1 cellular context compared by ENCODE assay signal in the genomic region with DNA sequence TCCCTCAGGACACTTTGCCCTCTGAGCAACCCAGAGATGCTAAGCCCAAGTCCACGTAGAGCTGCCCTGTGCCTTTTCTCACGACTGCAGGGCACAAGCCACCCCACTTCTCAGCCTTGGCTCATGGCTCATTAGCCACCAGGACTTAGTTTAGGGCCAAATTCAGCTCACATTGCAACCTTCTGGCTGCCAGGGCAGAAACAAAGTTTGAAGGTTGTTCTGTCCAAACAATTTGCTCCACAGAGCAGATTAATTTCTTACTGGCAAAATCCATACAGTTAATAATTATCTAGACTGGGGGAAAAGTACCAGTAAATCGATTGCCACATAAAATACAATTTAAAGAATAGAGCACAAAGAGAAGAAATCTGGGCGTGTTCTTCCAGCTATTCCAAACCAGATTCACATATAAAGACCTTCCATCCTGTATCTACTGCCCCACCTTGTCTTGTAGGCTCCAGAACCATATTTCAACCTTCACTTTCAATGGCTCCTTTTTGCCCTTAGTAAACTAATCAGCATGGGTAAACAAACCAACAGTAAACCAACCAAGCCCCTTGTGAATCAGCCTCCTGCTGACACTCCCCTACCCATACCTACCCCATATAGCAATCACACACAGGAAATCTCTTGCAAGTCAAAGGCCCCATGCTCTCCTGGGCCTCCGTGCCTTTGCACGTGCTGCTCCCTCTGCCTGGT.
TF ChIP-seq lines count a peak whose summit lies in the region.

No MANE protein-coding gene starts in this region.

TF ChIP-seq in HepG2, 621 proteins besides CTCF, POLR2A, EP300 and RAD21 (continued from another document and continues in another):
- TF ChIP-seq KDM1A (CRISPR knock-in tag; IDR thresholded peaks at IDR 0.05) (peak; percentile 90; the same call in 1 of the 2 replicates), ZBTB7B (CRISPR knock-in tag; IDR thresholded peaks at IDR 0.05) (peak; percentile 17; the same call in 1 of the 2 replicates), CBX5 (CRISPR knock-in tag; IDR thresholded peaks at IDR 0.05; ENCODE audit: borderline replicate concordance) (peak; percentile 63; the same call in 1 of the 2 replicates), NCOR1 (IDR thresholded peaks at IDR 0.05; ENCODE audit: borderline replicate concordance, low read length) (peak; percentile 85), ZNF20 (CRISPR knock-in tag; IDR thresholded peaks at IDR 0.05) (0 out of 2 replicates have a peak, but pooled peaks have one; percentile 62), ZNF484 (CRISPR knock-in tag; IDR thresholded peaks at IDR 0.05; ENCODE audit: borderline replicate concordance, low read depth) (no peak), KDM2A (CRISPR knock-in tag; IDR thresholded peaks at IDR 0.05; ENCODE audit: borderline replicate concordance, low read depth) (peak; percentile 58; the same call in 1 of the 2 replicates), NFE2L1 (CRISPR knock-in tag; IDR thresholded peaks at IDR 0.05; ENCODE audit: borderline replicate concordance) (no peak), ZFYVE20 (CRISPR knock-in tag; IDR thresholded peaks at IDR 0.05; ENCODE audit: borderline replicate concordance, low read depth) (no peak), MXI1 (IDR thresholded peaks at IDR 0.05; ENCODE audit: borderline replicate concordance, low read depth, low read length) (peak; percentile 7; the same call in 1 of the 3 replicates), ZNF556 (CRISPR knock-in tag; IDR thresholded peaks at IDR 0.05; ENCODE audit: borderline replicate concordance) (peak; percentile 72; the same call in 1 of the 2 replicates), SRY (CRISPR knock-in tag; IDR thresholded peaks at IDR 0.05) (peak; percentile 81), HNF4A (CRISPR knock-in tag; IDR thresholded peaks at IDR 0.05) (peak; percentile 83), ZFP1 (CRISPR knock-in tag; IDR thresholded peaks at IDR 0.05) (peak; percentile 57; the same call in 1 of the 2 replicates), MAFK (conservative IDR thresholded peaks at IDR 0.05 in 1 of 2, IDR thresholded peaks at IDR 0.05 in 1 of 2; ENCODE audit: low read length in 2 of 2) (0 out of 4 replicates have a peak, but pooled peaks of 1 of the 2 experiments have one; percentile 11), ZNF160 (CRISPR knock-in tag; IDR thresholded peaks at IDR 0.05) (no peak; the same call in 1 of the 2 replicates), ARNT (IDR thresholded peaks at IDR 0.05) (no peak), HOXA5 (CRISPR knock-in tag; IDR thresholded peaks at IDR 0.05) (0 out of 2 replicates have a peak, but pooled peaks have one; percentile 18), ZKSCAN8 (CRISPR knock-in tag; IDR thresholded peaks at IDR 0.05; ENCODE audit: borderline replicate concordance) (peak; percentile 34; the same call in 1 of the 2 replicates), CCAR2 (optimal IDR thresholded peaks at IDR 0.05; ENCODE audit: low read depth, low read length) (no peak), TEAD3 (CRISPR knock-in tag; optimal IDR thresholded peaks at IDR 0.05; ENCODE audit: borderline replicate concordance) (peak; percentile 42), HDAC2 (CRISPR knock-in tag; IDR thresholded peaks at IDR 0.05) (peak; percentile 83), ZIK1 (CRISPR knock-in tag; IDR thresholded peaks at IDR 0.05; ENCODE audit: borderline replicate concordance, low read depth) (0 out of 2 replicates have a peak, but pooled peaks have one; percentile 60), PPARG (CRISPR knock-in tag; conservative IDR thresholded peaks at IDR 0.05) (peak; percentile 88), NFIC (IDR thresholded peaks at IDR 0.05; ENCODE audit: low read length) (peak; percentile 35; the same call in 1 of the 2 replicates), MXD4 (CRISPR knock-in tag; IDR thresholded peaks at IDR 0.05) (peak; percentile 48; the same call in 1 of the 2 replicates), ZNF451 (CRISPR knock-in tag; IDR thresholded peaks at IDR 0.05) (peak; percentile 68; the same call in 1 of the 2 replicates)
- TF ChIP-seq, protein P1, sequence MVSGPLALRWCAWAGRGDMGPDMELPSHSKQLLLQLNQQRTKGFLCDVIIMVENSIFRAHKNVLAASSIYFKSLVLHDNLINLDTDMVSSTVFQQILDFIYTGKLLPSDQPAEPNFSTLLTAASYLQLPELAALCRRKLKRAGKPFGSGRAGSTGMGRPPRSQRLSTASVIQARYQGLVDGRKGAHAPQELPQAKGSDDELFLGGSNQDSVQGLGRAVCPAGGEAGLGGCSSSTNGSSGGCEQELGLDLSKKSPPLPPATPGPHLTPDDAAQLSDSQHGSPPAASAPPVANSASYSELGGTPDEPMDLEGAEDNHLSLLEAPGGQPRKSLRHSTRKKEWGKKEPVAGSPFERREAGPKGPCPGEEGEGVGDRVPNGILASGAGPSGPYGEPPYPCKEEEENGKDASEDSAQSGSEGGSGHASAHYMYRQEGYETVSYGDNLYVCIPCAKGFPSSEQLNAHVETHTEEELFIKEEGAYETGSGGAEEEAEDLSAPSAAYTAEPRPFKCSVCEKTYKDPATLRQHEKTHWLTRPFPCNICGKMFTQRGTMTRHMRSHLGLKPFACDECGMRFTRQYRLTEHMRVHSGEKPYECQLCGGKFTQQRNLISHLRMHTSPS (CRISPR knock-in tag; IDR thresholded peaks at IDR 0.05; ENCODE audit: low read depth): 0 out of 2 replicates have a peak, but pooled peaks have one; percentile 23
- TF ChIP-seq, protein P2, sequence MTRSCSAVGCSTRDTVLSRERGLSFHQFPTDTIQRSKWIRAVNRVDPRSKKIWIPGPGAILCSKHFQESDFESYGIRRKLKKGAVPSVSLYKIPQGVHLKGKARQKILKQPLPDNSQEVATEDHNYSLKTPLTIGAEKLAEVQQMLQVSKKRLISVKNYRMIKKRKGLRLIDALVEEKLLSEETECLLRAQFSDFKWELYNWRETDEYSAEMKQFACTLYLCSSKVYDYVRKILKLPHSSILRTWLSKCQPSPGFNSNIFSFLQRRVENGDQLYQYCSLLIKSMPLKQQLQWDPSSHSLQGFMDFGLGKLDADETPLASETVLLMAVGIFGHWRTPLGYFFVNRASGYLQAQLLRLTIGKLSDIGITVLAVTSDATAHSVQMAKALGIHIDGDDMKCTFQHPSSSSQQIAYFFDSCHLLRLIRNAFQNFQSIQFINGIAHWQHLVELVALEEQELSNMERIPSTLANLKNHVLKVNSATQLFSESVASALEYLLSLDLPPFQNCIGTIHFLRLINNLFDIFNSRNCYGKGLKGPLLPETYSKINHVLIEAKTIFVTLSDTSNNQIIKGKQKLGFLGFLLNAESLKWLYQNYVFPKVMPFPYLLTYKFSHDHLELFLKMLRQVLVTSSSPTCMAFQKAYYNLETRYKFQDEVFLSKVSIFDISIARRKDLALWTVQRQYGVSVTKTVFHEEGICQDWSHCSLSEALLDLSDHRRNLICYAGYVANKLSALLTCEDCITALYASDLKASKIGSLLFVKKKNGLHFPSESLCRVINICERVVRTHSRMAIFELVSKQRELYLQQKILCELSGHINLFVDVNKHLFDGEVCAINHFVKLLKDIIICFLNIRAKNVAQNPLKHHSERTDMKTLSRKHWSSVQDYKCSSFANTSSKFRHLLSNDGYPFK (CRISPR knock-in tag; IDR thresholded peaks at IDR 0.05; ENCODE audit: borderline replicate concordance): peak; percentile 34; the same call in 1 of the 2 replicates
- TF ChIP-seq, protein P3, sequence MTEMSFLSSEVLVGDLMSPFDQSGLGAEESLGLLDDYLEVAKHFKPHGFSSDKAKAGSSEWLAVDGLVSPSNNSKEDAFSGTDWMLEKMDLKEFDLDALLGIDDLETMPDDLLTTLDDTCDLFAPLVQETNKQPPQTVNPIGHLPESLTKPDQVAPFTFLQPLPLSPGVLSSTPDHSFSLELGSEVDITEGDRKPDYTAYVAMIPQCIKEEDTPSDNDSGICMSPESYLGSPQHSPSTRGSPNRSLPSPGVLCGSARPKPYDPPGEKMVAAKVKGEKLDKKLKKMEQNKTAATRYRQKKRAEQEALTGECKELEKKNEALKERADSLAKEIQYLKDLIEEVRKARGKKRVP (CRISPR knock-in tag; IDR thresholded peaks at IDR 0.05): peak in 1 of 2 experiments; percentile 41; a peak in 1 of 4 replicates
- TF ChIP-seq, protein P4, sequence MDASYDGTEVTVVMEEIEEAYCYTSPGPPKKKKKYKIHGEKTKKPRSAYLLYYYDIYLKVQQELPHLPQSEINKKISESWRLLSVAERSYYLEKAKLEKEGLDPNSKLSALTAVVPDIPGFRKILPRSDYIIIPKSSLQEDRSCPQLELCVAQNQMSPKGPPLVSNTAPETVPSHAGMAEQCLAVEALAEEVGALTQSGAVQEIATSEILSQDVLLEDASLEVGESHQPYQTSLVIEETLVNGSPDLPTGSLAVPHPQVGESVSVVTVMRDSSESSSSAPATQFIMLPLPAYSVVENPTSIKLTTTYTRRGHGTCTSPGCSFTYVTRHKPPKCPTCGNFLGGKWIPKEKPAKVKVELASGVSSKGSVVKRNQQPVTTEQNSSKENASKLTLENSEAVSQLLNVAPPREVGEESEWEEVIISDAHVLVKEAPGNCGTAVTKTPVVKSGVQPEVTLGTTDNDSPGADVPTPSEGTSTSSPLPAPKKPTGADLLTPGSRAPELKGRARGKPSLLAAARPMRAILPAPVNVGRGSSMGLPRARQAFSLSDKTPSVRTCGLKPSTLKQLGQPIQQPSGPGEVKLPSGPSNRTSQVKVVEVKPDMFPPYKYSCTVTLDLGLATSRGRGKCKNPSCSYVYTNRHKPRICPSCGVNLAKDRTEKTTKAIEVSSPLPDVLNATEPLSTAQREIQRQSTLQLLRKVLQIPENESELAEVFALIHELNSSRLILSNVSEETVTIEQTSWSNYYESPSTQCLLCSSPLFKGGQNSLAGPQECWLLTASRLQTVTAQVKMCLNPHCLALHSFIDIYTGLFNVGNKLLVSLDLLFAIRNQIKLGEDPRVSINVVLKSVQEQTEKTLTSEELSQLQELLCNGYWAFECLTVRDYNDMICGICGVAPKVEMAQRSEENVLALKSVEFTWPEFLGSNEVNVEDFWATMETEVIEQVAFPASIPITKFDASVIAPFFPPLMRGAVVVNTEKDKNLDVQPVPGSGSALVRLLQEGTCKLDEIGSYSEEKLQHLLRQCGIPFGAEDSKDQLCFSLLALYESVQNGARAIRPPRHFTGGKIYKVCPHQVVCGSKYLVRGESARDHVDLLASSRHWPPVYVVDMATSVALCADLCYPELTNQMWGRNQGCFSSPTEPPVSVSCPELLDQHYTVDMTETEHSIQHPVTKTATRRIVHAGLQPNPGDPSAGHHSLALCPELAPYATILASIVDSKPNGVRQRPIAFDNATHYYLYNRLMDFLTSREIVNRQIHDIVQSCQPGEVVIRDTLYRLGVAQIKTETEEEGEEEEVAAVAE (CRISPR knock-in tag; IDR thresholded peaks at IDR 0.05; ENCODE audit: borderline replicate concordance): peak; percentile 58; the same call in 1 of the 2 replicates
- TF ChIP-seq, protein P5, sequence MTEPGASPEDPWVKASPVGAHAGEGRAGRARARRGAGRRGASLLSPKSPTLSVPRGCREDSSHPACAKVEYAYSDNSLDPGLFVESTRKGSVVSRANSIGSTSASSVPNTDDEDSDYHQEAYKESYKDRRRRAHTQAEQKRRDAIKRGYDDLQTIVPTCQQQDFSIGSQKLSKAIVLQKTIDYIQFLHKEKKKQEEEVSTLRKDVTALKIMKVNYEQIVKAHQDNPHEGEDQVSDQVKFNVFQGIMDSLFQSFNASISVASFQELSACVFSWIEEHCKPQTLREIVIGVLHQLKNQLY (CRISPR knock-in tag; IDR thresholded peaks at IDR 0.05): peak; percentile 40; the same call in 1 of the 2 replicates
- TF ChIP-seq, protein P6, sequence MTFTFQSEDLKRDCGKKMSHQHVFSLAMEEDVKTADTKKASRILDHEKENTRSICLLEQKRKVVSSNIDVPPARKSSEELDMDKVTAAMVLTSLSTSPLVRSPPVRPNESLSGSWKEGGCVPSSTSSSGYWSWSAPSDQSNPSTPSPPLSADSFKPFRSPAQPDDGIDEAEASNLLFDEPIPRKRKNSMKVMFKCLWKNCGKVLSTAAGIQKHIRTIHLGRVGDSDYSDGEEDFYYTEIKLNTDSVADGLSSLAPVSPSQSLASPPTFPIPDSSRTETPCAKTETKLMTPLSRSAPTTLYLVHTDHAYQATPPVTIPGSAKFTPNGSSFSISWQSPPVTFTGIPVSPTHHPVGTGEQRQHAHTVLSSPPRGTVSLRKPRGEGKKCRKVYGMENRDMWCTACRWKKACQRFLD (CRISPR knock-in tag; IDR thresholded peaks at IDR 0.05; ENCODE audit: borderline replicate concordance): peak; percentile 12; the same call in 1 of the 2 replicates
- TF ChIP-seq, protein P7, sequence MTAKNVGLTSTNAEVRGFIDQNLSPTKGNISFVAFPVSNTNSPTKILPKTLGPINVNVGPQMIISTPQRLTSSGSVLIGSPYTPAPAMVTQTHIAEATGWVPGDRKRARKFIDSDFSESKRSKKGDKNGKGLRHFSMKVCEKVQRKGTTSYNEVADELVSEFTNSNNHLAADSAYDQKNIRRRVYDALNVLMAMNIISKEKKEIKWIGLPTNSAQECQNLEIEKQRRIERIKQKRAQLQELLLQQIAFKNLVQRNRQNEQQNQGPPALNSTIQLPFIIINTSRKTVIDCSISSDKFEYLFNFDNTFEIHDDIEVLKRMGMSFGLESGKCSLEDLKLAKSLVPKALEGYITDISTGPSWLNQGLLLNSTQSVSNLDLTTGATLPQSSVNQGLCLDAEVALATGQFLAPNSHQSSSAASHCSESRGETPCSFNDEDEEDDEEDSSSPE (CRISPR knock-in tag; IDR thresholded peaks at IDR 0.05): peak; percentile 60; the same call in 1 of the 2 replicates
- TF ChIP-seq, protein P8, sequence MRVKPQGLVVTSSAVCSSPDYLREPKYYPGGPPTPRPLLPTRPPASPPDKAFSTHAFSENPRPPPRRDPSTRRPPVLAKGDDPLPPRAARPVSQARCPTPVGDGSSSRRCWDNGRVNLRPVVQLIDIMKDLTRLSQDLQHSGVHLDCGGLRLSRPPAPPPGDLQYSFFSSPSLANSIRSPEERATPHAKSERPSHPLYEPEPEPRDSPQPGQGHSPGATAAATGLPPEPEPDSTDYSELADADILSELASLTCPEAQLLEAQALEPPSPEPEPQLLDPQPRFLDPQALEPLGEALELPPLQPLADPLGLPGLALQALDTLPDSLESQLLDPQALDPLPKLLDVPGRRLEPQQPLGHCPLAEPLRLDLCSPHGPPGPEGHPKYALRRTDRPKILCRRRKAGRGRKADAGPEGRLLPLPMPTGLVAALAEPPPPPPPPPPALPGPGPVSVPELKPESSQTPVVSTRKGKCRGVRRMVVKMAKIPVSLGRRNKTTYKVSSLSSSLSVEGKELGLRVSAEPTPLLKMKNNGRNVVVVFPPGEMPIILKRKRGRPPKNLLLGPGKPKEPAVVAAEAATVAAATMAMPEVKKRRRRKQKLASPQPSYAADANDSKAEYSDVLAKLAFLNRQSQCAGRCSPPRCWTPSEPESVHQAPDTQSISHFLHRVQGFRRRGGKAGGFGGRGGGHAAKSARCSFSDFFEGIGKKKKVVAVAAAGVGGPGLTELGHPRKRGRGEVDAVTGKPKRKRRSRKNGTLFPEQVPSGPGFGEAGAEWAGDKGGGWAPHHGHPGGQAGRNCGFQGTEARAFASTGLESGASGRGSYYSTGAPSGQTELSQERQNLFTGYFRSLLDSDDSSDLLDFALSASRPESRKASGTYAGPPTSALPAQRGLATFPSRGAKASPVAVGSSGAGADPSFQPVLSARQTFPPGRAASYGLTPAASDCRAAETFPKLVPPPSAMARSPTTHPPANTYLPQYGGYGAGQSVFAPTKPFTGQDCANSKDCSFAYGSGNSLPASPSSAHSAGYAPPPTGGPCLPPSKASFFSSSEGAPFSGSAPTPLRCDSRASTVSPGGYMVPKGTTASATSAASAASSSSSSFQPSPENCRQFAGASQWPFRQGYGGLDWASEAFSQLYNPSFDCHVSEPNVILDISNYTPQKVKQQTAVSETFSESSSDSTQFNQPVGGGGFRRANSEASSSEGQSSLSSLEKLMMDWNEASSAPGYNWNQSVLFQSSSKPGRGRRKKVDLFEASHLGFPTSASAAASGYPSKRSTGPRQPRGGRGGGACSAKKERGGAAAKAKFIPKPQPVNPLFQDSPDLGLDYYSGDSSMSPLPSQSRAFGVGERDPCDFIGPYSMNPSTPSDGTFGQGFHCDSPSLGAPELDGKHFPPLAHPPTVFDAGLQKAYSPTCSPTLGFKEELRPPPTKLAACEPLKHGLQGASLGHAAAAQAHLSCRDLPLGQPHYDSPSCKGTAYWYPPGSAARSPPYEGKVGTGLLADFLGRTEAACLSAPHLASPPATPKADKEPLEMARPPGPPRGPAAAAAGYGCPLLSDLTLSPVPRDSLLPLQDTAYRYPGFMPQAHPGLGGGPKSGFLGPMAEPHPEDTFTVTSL (CRISPR knock-in tag; IDR thresholded peaks at IDR 0.05; ENCODE audit: borderline replicate concordance): peak; percentile 85; the same call in 1 of the 2 replicates
